Comparison of ENCODE assay signal across 11 cellular contexts in genomic region chr2:38104598-38104997, GRCh38.
"Had no signal": no experiment of that assay in that cellular context is flagged by ENCODE, and none has a peak within 500 bp of the region (broad histone marks: within the 10 kb centered on the region; RNA-seq: fewer than 3 reads in every experiment).

No MANE protein-coding gene starts in this region.

- H3K27ac ChIP-seq: GM23248 had no signal

- H2AFZ ChIP-seq: GM23248, GM23338 had no signal

- H3K9me3 ChIP-seq: HAP-1 had no signal

- FAIRE-seq: H1, H54 had no signal

- H3K4me1 ChIP-seq: HAP-1 had no signal

- H3K27ac Mint-ChIP-seq: GM23338, H9, HFFc6 had no signal

- DNase-seq: GM23248, GOT3, H7, H9, HCEC 1CT, HFFc6 had no signal

- H3K36me3 ChIP-seq: HAP-1 had no signal

- H3K4me3 ChIP-seq: GM23248, GM23338, HAP-1 had no signal

- ATAC-seq: GM23338, HCT116 had no signal

- H3K9me3 Mint-ChIP-seq: HFFc6 had no signal

- H3K4me3 Mint-ChIP-seq: GM23338, H9, HFFc6 had no signal

- H3K4me2 ChIP-seq: GM23338 had no signal
